21 cellular contexts compared by ENCODE assay signal in genomic region chr6:12530345-12530744, GRCh38.
"Had no signal": no experiment of that assay in that cellular context is flagged by ENCODE, and none has a peak within 500 bp of the region (broad histone marks: within the 10 kb centered on the region; RNA-seq: fewer than 3 reads in every experiment).

No MANE protein-coding gene starts in this region.

- H3K4me3 ChIP-seq: lung, neural progenitor cell, sigmoid colon, thoracic aorta, tibial nerve, upper lobe of right lung, uterus had no signal

- H3K4me3 Mint-ChIP-seq: effector memory CD8-positive, alpha-beta T cell; memory B cell; naive thymus-derived CD4-positive, alpha-beta T cell; nephron; neural progenitor cell; stimulated activated memory B cell treated with anti-CD40 and anti-IgM and Interleukin-4, amounts not matched to agents 10 μg/mL and 1 μg/mL and 100 μg/mL, for 72 hours had no signal

- H3K9me3 ChIP-seq: sigmoid colon, thoracic aorta, tibial nerve, upper lobe of right lung, uterus had no signal

- H3K27me3 ChIP-seq: neural progenitor cell, sigmoid colon, tibial nerve, upper lobe of right lung, uterus had no signal

- H3K4me1 ChIP-seq: parathyroid adenoma, tibial nerve, upper lobe of right lung, uterus had no signal

- H3K27ac Mint-ChIP-seq: effector memory CD8-positive, alpha-beta T cell; memory B cell; nephron; neural progenitor cell; progenitor cell of endocrine pancreas; stimulated activated memory B cell treated with anti-CD40 and anti-IgM and Interleukin-4, amounts not matched to agents 10 μg/mL and 1 μg/mL and 100 μg/mL, for 72 hours had no signal

- DNase-seq: cerebellar nuclear complex; cortex of kidney; effector memory CD8-positive, alpha-beta T cell; left colon; midbrain; naive thymus-derived CD4-positive, alpha-beta T cell; sigmoid colon; stimulated activated CD4-positive, alpha-beta T cell treated with anti-CD3 and anti-CD28 coated beads, Interleukin-4, amount 100 ng/mL, for 4 hours; stimulated activated naive CD8-positive, alpha-beta T cell treated with anti-CD3 and anti-CD28 coated beads, Interleukin-15, Interleukin-2, amounts not matched to agents 100 U/mL and 50 U/mL, for 24 hours; substantia nigra; upper lobe of right lung; uterus had no signal

- H3K36me3 Mint-ChIP-seq: memory B cell; naive thymus-derived CD4-positive, alpha-beta T cell; neural progenitor cell; stimulated activated memory B cell treated with anti-CD40 and anti-IgM and Interleukin-4, amounts not matched to agents 10 μg/mL and 1 μg/mL and 100 μg/mL, for 72 hours had no signal

- H3K79me2 ChIP-seq: parathyroid adenoma had no signal

- H3K4me1 Mint-ChIP-seq: nephron had no signal

- H2AFZ ChIP-seq: parathyroid adenoma had no signal

- H3K27ac ChIP-seq: neural progenitor cell, parathyroid adenoma, sigmoid colon, thoracic aorta, tibial nerve, upper lobe of right lung, uterus had no signal

- ATAC-seq: effector memory CD8-positive, alpha-beta T cell; naive thymus-derived CD4-positive, alpha-beta T cell; stimulated activated memory B cell treated with anti-CD40 and anti-IgM and Interleukin-4, amounts not matched to agents 10 μg/mL and 1 μg/mL and 100 μg/mL, for 72 hours; stimulated activated naive CD8-positive, alpha-beta T cell treated with anti-CD3 and anti-CD28 coated beads, Interleukin-15, Interleukin-2, amounts not matched to agents 100 U/mL and 50 U/mL, for 24 hours; upper lobe of right lung had no signal

- H3K36me3 ChIP-seq: neural progenitor cell, sigmoid colon, thoracic aorta, tibial nerve, upper lobe of right lung, uterus had no signal

- H3K9me3 Mint-ChIP-seq: memory B cell; stimulated activated memory B cell treated with anti-CD40 and anti-IgM and Interleukin-4, amounts not matched to agents 10 μg/mL and 1 μg/mL and 100 μg/mL, for 72 hours had no signal

- H3K4me2 ChIP-seq: neural progenitor cell had no signal
